In genomic region chr7:67777119-67777518, GRCh38 we compare ENCODE assay signal across 25 cellular contexts.
"Had no signal": no experiment of that assay in that cellular context is flagged by ENCODE, and none has a peak within 500 bp of the region (broad histone marks: within the 10 kb centered on the region; RNA-seq: fewer than 3 reads in every experiment).

No MANE protein-coding gene starts in this region.

- H3K4me3 ChIP-seq: gastroesophageal sphincter, heart left ventricle, hepatocyte, lower lobe of right lung, ovary, right atrium auricular region, stomach, thyroid gland, upper lobe of left lung, uterus had no signal

- H3K9me3 ChIP-seq: gastroesophageal sphincter, heart left ventricle, lower lobe of right lung, ovary, right atrium auricular region, stomach, thyroid gland, upper lobe of left lung, uterus had no signal

- H3K27me3 Mint-ChIP-seq: effector memory CD8-positive, alpha-beta T cell had no signal

- H3K27ac ChIP-seq: epithelial cell of prostate, gastroesophageal sphincter, heart left ventricle, hepatocyte, lower lobe of right lung, ovary, right atrium auricular region, stomach, thyroid gland, upper lobe of left lung, uterus had no signal

- H3K27ac Mint-ChIP-seq: effector memory CD8-positive, alpha-beta T cell; natural killer cell; stimulated activated effector memory CD8-positive, alpha-beta T cell treated with anti-CD3 and anti-CD28 coated beads, Interleukin-12 subunit alpha, Interleukin-12 subunit beta, amount 100 ng/mL, for 72 hours had no signal

- H3K36me3 Mint-ChIP-seq: natural killer cell; stimulated activated effector memory CD8-positive, alpha-beta T cell treated with anti-CD3 and anti-CD28 coated beads, Interleukin-12 subunit alpha, Interleukin-12 subunit beta, amount 100 ng/mL, for 72 hours had no signal

- H3K4me1 Mint-ChIP-seq: natural killer cell; stimulated activated effector memory CD8-positive, alpha-beta T cell treated with anti-CD3 and anti-CD28 coated beads, Interleukin-12 subunit alpha, Interleukin-12 subunit beta, amount 100 ng/mL, for 72 hours had no signal

- H3K4me3 Mint-ChIP-seq: effector memory CD8-positive, alpha-beta T cell; natural killer cell; stimulated activated effector memory CD8-positive, alpha-beta T cell treated with anti-CD3 and anti-CD28 coated beads, Interleukin-12 subunit alpha, Interleukin-12 subunit beta, amount 100 ng/mL, for 72 hours had no signal

- DNase-seq: cerebellar nuclear complex; cortex of kidney; effector memory CD8-positive, alpha-beta T cell; foreskin fibroblast; heart left ventricle; kidney glomerular epithelial cell; left ventricle myocardium superior; lower lobe of right lung; natural killer cell; occipital lobe; ovary; stimulated activated CD4-positive, alpha-beta T cell treated with anti-CD3 and anti-CD28 coated beads, Interleukin-2, amount 100 ng/mL, for 24 hours; stimulated activated CD4-positive, alpha-beta T cell treated with anti-CD3 and anti-CD28 coated beads, Interleukin-4, amount 100 ng/mL, for 24 hours; stimulated activated naive CD4-positive, alpha-beta T cell treated with Interleukin-2 at 50 U/mL for 16 hours; stomach; thyroid gland; upper lobe of left lung; uterus had no signal

- ATAC-seq: effector memory CD8-positive, alpha-beta T cell; esophagus mucosa; gastroesophageal sphincter; heart left ventricle; left ventricle myocardium superior; lower lobe of right lung; natural killer cell; sciatic nerve; stimulated activated effector memory CD8-positive, alpha-beta T cell treated with anti-CD3 and anti-CD28 coated beads, Interleukin-12 subunit alpha, Interleukin-12 subunit beta, amount 100 ng/mL, for 72 hours had no signal

- H3K4me1 ChIP-seq: gastroesophageal sphincter, heart left ventricle, lower lobe of right lung, right atrium auricular region, stomach, thyroid gland, upper lobe of left lung, uterus had no signal

- H3K27me3 ChIP-seq: hepatocyte, ovary, right atrium auricular region, stomach, thyroid gland, upper lobe of left lung, uterus had no signal

- H3K36me3 ChIP-seq: gastroesophageal sphincter, heart left ventricle, lower lobe of right lung, ovary, right atrium auricular region, stomach, thyroid gland, upper lobe of left lung, uterus had no signal
